Comparison of ENCODE assay signal across 11 cellular contexts in genomic region chr2:241269707-241270520, GRCh38. TPM values are rescaled to one million over a fixed set of nuclear protein-coding genes. Genes with fewer than 3 reads are reported as not detected.
DNase-seq lines count a peak whose midpoint lies in the region; ATAC-seq, FAIRE-seq and TF ChIP-seq lines count a peak whose summit lies in the region.
"Had no signal": no experiment of that assay in that cellular context is flagged by ENCODE, and none has a peak within 500 bp of the region (broad histone marks: within the 10 kb centered on the region; RNA-seq: fewer than 3 reads in every experiment).

No MANE protein-coding gene starts in this region.

- TF ChIP-seq CTCF in ascending aorta (IDR thresholded peaks at IDR 0.05) (no peak), keratinocyte (optimal IDR thresholded peaks at IDR 0.05 in 1 of 3, IDR thresholded peaks at IDR 0.05 in 1 of 3, conservative IDR thresholded peaks at IDR 0.05 in 1 of 3; ENCODE audit: extremely low read depth in 1 of 3, insufficient read depth in 2 of 3, low read length in 3 of 3) (no peak)

- no peak overlapping the region for H3K27ac Mint-ChIP-seq in activated naive CD8-positive, alpha-beta T cell treated with anti-CD3 and anti-CD28 coated beads, Interleukin-2, amount 50 U/mL, for 24 hours
- H3K27ac Mint-ChIP-seq: activated CD4-positive, alpha-beta memory T cell treated with anti-CD3 and anti-CD28 coated beads, Interleukin-2, amount 10 ng/mL, durations not matched to agents 7 days and 5 days had no signal

- DNase-seq in H7 (peak; percentile 8), ascending aorta (ENCODE audit: low spot score in 2 of 2) (peak in 1 of 2 donors; percentile 48), keratinocyte (ENCODE audit: low read depth, low spot score) (no peak)
- DNase-seq in activated naive CD8-positive, alpha-beta T cell treated with anti-CD3 and anti-CD28 coated beads, Interleukin-2, amount 50 U/mL, for 24 hours = no peak
- DNase-seq: activated CD4-positive, alpha-beta memory T cell treated with anti-CD3 and anti-CD28 coated beads, Interleukin-2, amount 10 ng/mL, durations not matched to agents 7 days and 5 days; DMS79 treated with DMSO at 0.1 percent for 48 hours; NCI-H1694 had no signal

- H3K9me1 ChIP-seq in keratinocyte (ENCODE audit: control insufficient read depth, extremely low read depth, insufficient read depth, low read length) = peaks cover 12% of the 10 kb centered on the region

- ATAC-seq in HG03457 (IDR thresholded peaks at IDR 0.05; ENCODE audit: unreplicated experiment) (no peak), GM21529 (IDR thresholded peaks at IDR 0.05; ENCODE audit: unreplicated experiment) (no peak)
- ATAC-seq in activated naive CD8-positive, alpha-beta T cell treated with anti-CD3 and anti-CD28 coated beads, Interleukin-2, amount 50 U/mL, for 24 hours = no peak

- H3K4me3 ChIP-seq in H7 (ENCODE audit: insufficient read depth, low read depth, low read length) (no peak overlapping the region), ascending aorta (peak overlapping the region; percentile 98 to 100), keratinocyte (ENCODE audit: control insufficient read depth in 2 of 3, extremely low read depth in 1 of 3, insufficient read depth in 2 of 3, low read depth in 1 of 3, low read length in 3 of 3) (no peak overlapping the region), skeletal muscle tissue (ENCODE audit: low read length in 3 of 3) (peak overlapping the region in 1 of 3 donors; percentile 6)

- H3K9me3 ChIP-seq in ascending aorta (no peaks in the 10 kb centered on the region), keratinocyte (ENCODE audit: control insufficient read depth, low read depth, low read length) (no peaks in the 10 kb centered on the region), skeletal muscle tissue (ENCODE audit: control insufficient read depth in 3 of 3, low read length in 3 of 3) (no peaks in the 10 kb centered on the region)
- H3K9me3 ChIP-seq: adrenal gland had no signal

- peaks cover 40% of the 10 kb centered on the region for H3K4me1 Mint-ChIP-seq in activated naive CD8-positive, alpha-beta T cell treated with anti-CD3 and anti-CD28 coated beads, Interleukin-2, amount 50 U/mL, for 24 hours

- no peaks in the 10 kb centered on the region for H3K27me3 ChIP-seq in H7 (ENCODE audit: control insufficient read depth, insufficient read depth, low read length)
- no peaks in the 10 kb centered on the region for H3K27me3 ChIP-seq in ascending aorta
- H3K27me3 ChIP-seq in keratinocyte (ENCODE audit: control insufficient read depth, extremely low read depth, insufficient read depth, low read length) = no peaks in the 10 kb centered on the region
- no peaks in the 10 kb centered on the region for H3K27me3 ChIP-seq in skeletal muscle tissue (ENCODE audit: control insufficient read depth in 3 of 3, insufficient read depth in 3 of 3, low read length in 3 of 3)
- H3K27me3 ChIP-seq: adrenal gland had no signal

- H3K36me3 ChIP-seq in H7 (replicated peaks; ENCODE audit: control insufficient read depth, insufficient read depth, low read length) (peaks cover 10% of the 10 kb centered on the region), ascending aorta (peaks cover 32 to 34% of the 10 kb centered on the region in 2 donors), keratinocyte (ENCODE audit: control insufficient read depth in 2 of 2, extremely low read depth in 1 of 2, insufficient read depth in 2 of 2, low read length in 2 of 2) (peaks cover 22 to 34% of the 10 kb centered on the region in 2 experiments), skeletal muscle tissue (ENCODE audit: control insufficient read depth in 3 of 3, insufficient read depth in 3 of 3, low read length in 3 of 3) (peaks cover 17 to 24% (median 21%) of the 10 kb centered on the region in 3 donors)

- peak overlapping the region; percentile 95 for H3K4me2 ChIP-seq in keratinocyte (ENCODE audit: control insufficient read depth, extremely low read depth, insufficient read depth, low read depth, low read length)

- no peak for FAIRE-seq in keratinocyte (lab: Jason Lieb, UNC)

- intact Hi-C loops in ascending aorta (cut with DNase I) = loop anchor here (5.0 to 10.0 kb wide), 3 partner anchors 122 to 275 kb away; partner anchors contain the start of genes PASK and SNED1

- H3K27ac ChIP-seq in ascending aorta (no peak overlapping the region), keratinocyte (ENCODE audit: control insufficient read depth, insufficient read depth, low read length) (no peak overlapping the region), skeletal muscle tissue (ENCODE audit: low read depth, low read length) (peak overlapping the region; percentile 76)

- no peaks in the 10 kb centered on the region for H3K9me3 Mint-ChIP-seq in activated naive CD8-positive, alpha-beta T cell treated with anti-CD3 and anti-CD28 coated beads, Interleukin-2, amount 50 U/mL, for 24 hours
- H3K9me3 Mint-ChIP-seq: activated CD4-positive, alpha-beta memory T cell treated with anti-CD3 and anti-CD28 coated beads, Interleukin-2, amount 10 ng/mL, durations not matched to agents 7 days and 5 days had no signal

- H3K4me3 Mint-ChIP-seq in activated naive CD8-positive, alpha-beta T cell treated with anti-CD3 and anti-CD28 coated beads, Interleukin-2, amount 50 U/mL, for 24 hours = no peak overlapping the region

- peaks cover 86% of the 10 kb centered on the region for H3K79me2 ChIP-seq in keratinocyte (ENCODE audit: control insufficient read depth, insufficient read depth, low read length)

- dilution Hi-C loops in keratinocyte (cut with MboI; ENCODE audit: extremely low pct_ligation_motif_present, low sequenced_read_pairs) = no loop called here

- H3K27me3 Mint-ChIP-seq in activated naive CD8-positive, alpha-beta T cell treated with anti-CD3 and anti-CD28 coated beads, Interleukin-2, amount 50 U/mL, for 24 hours = no peaks in the 10 kb centered on the region
- H3K27me3 Mint-ChIP-seq: activated CD4-positive, alpha-beta memory T cell treated with anti-CD3 and anti-CD28 coated beads, Interleukin-2, amount 10 ng/mL, durations not matched to agents 7 days and 5 days had no signal

- H2AFZ ChIP-seq in keratinocyte (ENCODE audit: control insufficient read depth, low read length) = no peak overlapping the region

- H3K4me1 ChIP-seq in ascending aorta (peaks cover 14 to 28% of the 10 kb centered on the region in 2 donors), keratinocyte (ENCODE audit: control insufficient read depth, extremely low read depth, insufficient read depth, low read length) (peaks cover 29% of the 10 kb centered on the region), skeletal muscle tissue (ENCODE audit: control insufficient read depth in 3 of 3, insufficient read depth in 3 of 3, low read length in 3 of 3) (peaks cover 35 to 51% (median 38%) of the 10 kb centered on the region in 3 donors)

- peaks cover 25% of the 10 kb centered on the region for H3K36me3 Mint-ChIP-seq in activated naive CD8-positive, alpha-beta T cell treated with anti-CD3 and anti-CD28 coated beads, Interleukin-2, amount 50 U/mL, for 24 hours (ENCODE audit: low read depth)

- H4K20me1 ChIP-seq in keratinocyte (ENCODE audit: control insufficient read depth, extremely low read depth, insufficient read depth, low read length) = peaks cover 48% of the 10 kb centered on the region

- no peak overlapping the region for H3K9ac ChIP-seq in keratinocyte (ENCODE audit: control insufficient read depth, extremely low read depth, insufficient read depth, low read length)
- peak overlapping the region in 2 of 3 donors; percentile 45 to 46 for H3K9ac ChIP-seq in skeletal muscle tissue (ENCODE audit: low read depth in 1 of 3, low read length in 3 of 3)

RNA-seq across cellular contexts. Expression of gene HDLBP, which starts 45.6 kb away (rescaled TPM):
- total RNA-seq in H7 (2014; rRNA removed; shearing (Covaris generic)) = 362 and 415 TPM in 2 replicates
- total RNA-seq in ascending aorta (308 TPM), skeletal muscle tissue (473 TPM)
- 266 to 471 TPM (median 289 TPM) in 3 replicates for polyA plus RNA-seq in keratinocyte
- polyA plus RNA-seq in keratinocyte (2011; ENCODE audit: low read depth) = 396 TPM
- polyA plus RNA-seq in keratinocyte (2011; cell fraction: cytosol; rRNA removed) = 382 and 489 TPM in 2 replicates
- polyA plus RNA-seq in keratinocyte (2011; cell fraction: nucleus; rRNA removed) = 398 and 452 TPM in 2 replicates
- 236 and 353 TPM in 2 replicates for polyA plus RNA-seq in keratinocyte (2012; ENCODE audit: low replicate concordance)
- polyA minus RNA-seq in keratinocyte = 439 to 717 TPM (median 544 TPM) in 3 replicates
- polyA minus RNA-seq in keratinocyte (2011; cell fraction: cytosol; rRNA and poly(A)+ RNA removed) = 476 TPM
- polyA minus RNA-seq in keratinocyte (2011; cell fraction: nucleus; rRNA and poly(A)+ RNA removed) = 226 and 405 TPM in 2 replicates

RNA-seq across cellular contexts. Expression of gene SEPTIN2, which starts 45.8 kb away (rescaled TPM):
- total RNA-seq in H7 (2014; rRNA removed; shearing (Covaris generic)) = 249 and 274 TPM in 2 replicates
- total RNA-seq in ascending aorta (248 TPM), skeletal muscle tissue (291 TPM)
- 324 to 644 TPM (median 510 TPM) in 3 replicates for polyA plus RNA-seq in keratinocyte
- polyA plus RNA-seq in keratinocyte (2011; ENCODE audit: low read depth) = 185 TPM
- 277 and 576 TPM in 2 replicates for polyA plus RNA-seq in keratinocyte (2011; cell fraction: cytosol; rRNA removed)
- polyA plus RNA-seq in keratinocyte (2011; cell fraction: nucleus; rRNA removed) = 398 and 533 TPM in 2 replicates
- 94.9 and 264 TPM in 2 replicates for polyA plus RNA-seq in keratinocyte (2012; ENCODE audit: low replicate concordance)
- 305 to 502 TPM (median 363 TPM) in 3 replicates for polyA minus RNA-seq in keratinocyte
- polyA minus RNA-seq in keratinocyte (2011; cell fraction: cytosol; rRNA and poly(A)+ RNA removed) = 194 TPM
- polyA minus RNA-seq in keratinocyte (2011; cell fraction: nucleus; rRNA and poly(A)+ RNA removed) = 150 and 330 TPM in 2 replicates

Comparison
In these comparisons a context has a peak if more than half of its experiments do, and no peak if none do; other contexts are left out.
1. H3K4me3 ChIP-seq: peak in ascending aorta (2 of 2); none in H7 (single experiment) and keratinocyte (0 of 3).